Comparison of ENCODE assay signal across 24 cellular contexts in genomic region chr11:10664511-10664910, GRCh38. TPM values are rescaled to one million over a fixed set of nuclear protein-coding genes. Genes with fewer than 3 reads are reported as not detected.
DNase-seq lines count a peak whose midpoint lies in the region; ATAC-seq, FAIRE-seq and TF ChIP-seq lines count a peak whose summit lies in the region.
"Had no signal": no experiment of that assay in that cellular context is flagged by ENCODE, and none has a peak within 500 bp of the region (broad histone marks: within the 10 kb centered on the region; RNA-seq: fewer than 3 reads in every experiment).

No MANE protein-coding gene starts in this region.

- H2BK120ac ChIP-seq in IMR-90 (ENCODE audit: low read depth, low read length), result peak overlapping the region; percentile 97

- peaks cover 36 to 91% of the 10 kb centered on the region in 2 experiments for H3K79me1 ChIP-seq in IMR-90 (ENCODE audit: low read depth in 1 of 2, low read length in 2 of 2)

- POLR2A ChIA-PET in IMR-90 (lab: Charles Lee; ENCODE audit: unreplicated experiment) (no interaction called here), K562 (lab: Yijun Ruan, JAX) (interaction anchor here (0.6 kb wide), 1 partner anchor 1361 kb away, joined by 3 read pairs; no protein-coding TSS in a partner anchor)

- H4K20me1 ChIP-seq in IMR-90 (ENCODE audit: insufficient read depth, low read length) (0 out of 2 replicates have a peak, but pooled peaks cover 4% of the 10 kb centered on the region), K562 (replicated peaks; ENCODE audit: control insufficient read depth, insufficient read depth, low read length) (no peaks in the 10 kb centered on the region)

- H3K9ac ChIP-seq in IMR-90 (ENCODE audit: low read depth, low read length) (no peak overlapping the region), K562 (ENCODE audit: insufficient read depth in 1 of 2, low read depth in 2 of 2, low read length in 2 of 2) (no peak overlapping the region), muscle layer of colon (ENCODE audit: low read length) (no peak overlapping the region)

- CTCF ChIA-PET in IMR-90 (lab: Yijun Ruan, JAX), result no interaction called here
- CTCF ChIA-PET in K562 (lab: Yijun Ruan, JAX; ENCODE audit: low intra/inter-chr PET ratio), result no interaction called here

- H3K36me3 ChIP-seq in IMR-90 (ENCODE audit: control insufficient read depth, insufficient read depth, low read length), result peaks cover 16% of the 10 kb centered on the region; the same call in 1 of the 2 replicates
- H3K36me3 ChIP-seq in K562 (ENCODE audit: control insufficient read depth, insufficient read depth, low read length), result no peaks in the 10 kb centered on the region
- H3K36me3 ChIP-seq in muscle layer of colon (ENCODE audit: insufficient read depth, low read length), result peaks cover 4% of the 10 kb centered on the region
- no peaks in the 10 kb centered on the region for H3K36me3 ChIP-seq in transverse colon
- H3K36me3 ChIP-seq: neutrophil, prostate gland had no signal

- TF ChIP-seq EP300 in K562 (IDR thresholded peaks at IDR 0.05; ENCODE audit: low read length), result no peak
- TF ChIP-seq EP300 in transverse colon (IDR thresholded peaks at IDR 0.05; ENCODE audit: low read depth), result no peak

- TF ChIP-seq CTCF in IMR-90 (conservative IDR thresholded peaks at IDR 0.05; ENCODE audit: low read depth, low read length), result no peak
- TF ChIP-seq CTCF in K562 (IDR thresholded peaks at IDR 0.05 in 2 of 3, conservative IDR thresholded peaks at IDR 0.05 in 1 of 3; ENCODE audit: insufficient read depth in 2 of 3, low read depth in 1 of 3, low read length in 3 of 3), result no peak
- no peak for TF ChIP-seq CTCF in transverse colon (IDR thresholded peaks at IDR 0.05)

- intact Hi-C loops in IMR-90 (cut with micrococcal nuclease), result no loop called here
- intact Hi-C loops in K562 (cut with micrococcal nuclease), result no loop called here
- intact Hi-C loops in transverse colon (cut with DNase I; ENCODE audit: low total_unique reads), result no loop called here

- peak overlapping the region; percentile 67 for H3K4ac ChIP-seq in IMR-90 (ENCODE audit: low read depth, low read length)

- dilution Hi-C loops in IMR-90 (cut with HindIII; ENCODE audit: low sequenced_read_pairs, unreplicated experiment), result no loop called here

- H3K18ac ChIP-seq in IMR-90 (ENCODE audit: low read depth, low read length), result no peak overlapping the region; the same call in 1 of the 2 replicates

- DNase-seq in IMR-90 (no peak), K562 (ENCODE audit: extremely low read depth in 1 of 4, low spot score in 3 of 4) (peak in 2 of 4 experiments; percentile 35 to 56), transverse colon (no peak), NCI-H524 (lab: John Stamatoyannopoulos, UW) (no peak), SKM-1 (lab: John Stamatoyannopoulos, UW; ENCODE audit: unreplicated experiment) (no peak)
- DNase-seq: activated CD4-positive, alpha-beta memory T cell treated with anti-CD3 and anti-CD28 coated beads for 36 hours; activated CD4-positive, CD25-positive, alpha-beta regulatory T cell treated with anti-CD3 and anti-CD28 coated beads, Interleukin-2, amount 50 U/mL, for 72 hours; CD4-positive, alpha-beta memory T cell; DMS 273 treated with DMSO at 0.1 percent for 48 hours; endodermal cell; GOT3; KG1; naive B cell; NCI-H1417 treated with DMSO at 0.1 percent for 48 hours; NCI-H2081; NCI-H226; stimulated activated naive CD8-positive, alpha-beta T cell treated with anti-CD3 and anti-CD28 coated beads, Interleukin-15, Interleukin-2, amounts not matched to agents 100 U/mL and 50 U/mL, for 24 hours had no signal

- no CpG with 5 or more reads among the region's 1 CpG for whole genome bisulfite sequencing in IMR-90 (ENCODE audit: extremely low coverage in 2 of 2, insufficient read length in 1 of 2), 2 experiments
- 18% methylated on average over 1 of the region's 1 CpG for WGBS in K562 (ENCODE audit: insufficient coverage, low coverage, missing lambda C conversion rate)
- WGBS in transverse colon (ENCODE audit: low coverage in 1 of 2), 2 donors, result 75% methylated on average over 1 of the region's 1 CpG; no CpG with 5 or more reads in 1 of the 2 donors

- 0 out of 2 replicates have a peak overlapping the region, but pooled peaks have one; percentile 45 for H3K23ac ChIP-seq in IMR-90 (ENCODE audit: low read depth, low read length)

- ATAC-seq in IMR-90 (ENCODE audit: low read depth) (no peak), K562 (no peak), HG02981 (IDR thresholded peaks at IDR 0.05; ENCODE audit: unreplicated experiment) (no peak)
- ATAC-seq: activated naive CD4-positive, alpha-beta T cell treated with anti-CD3 and anti-CD28 coated beads, Interleukin-2, amount 50 U/mL, for 72 hours; activated T-helper 17 cell treated with anti-CD3 and anti-CD28 coated beads, Interleukin-2, amount 50 U/mL, for 72 hours; stimulated activated naive CD8-positive, alpha-beta T cell treated with anti-CD3 and anti-CD28 coated beads, Interleukin-15, Interleukin-2, amounts not matched to agents 100 U/mL and 50 U/mL, for 24 hours had no signal

- H3K4me1 ChIP-seq in IMR-90 (ENCODE audit: control insufficient read depth, insufficient read depth, low read length) (peaks cover 32% of the 10 kb centered on the region), K562 (replicated peaks in 1 of 2; ENCODE audit: control insufficient read depth in 2 of 2, insufficient read depth in 2 of 2, low read length in 2 of 2) (peaks cover 17 to 51% of the 10 kb centered on the region in 2 experiments), muscle layer of colon (ENCODE audit: insufficient read depth, low read length) (peaks cover 77% of the 10 kb centered on the region), transverse colon (peaks cover 11 to 54% (median 24%) of the 10 kb centered on the region in 4 donors)
- H3K4me1 ChIP-seq: prostate gland had no signal

- peak overlapping the region; percentile 53 for H3K14ac ChIP-seq in IMR-90 (replicated peaks; ENCODE audit: low read depth, low read length)

- H4K91ac ChIP-seq in IMR-90 (ENCODE audit: insufficient read depth, low read depth, low read length), result peak overlapping the region; percentile 92

- H3K4me2 ChIP-seq in IMR-90 (ENCODE audit: low read depth, low read length) (no peak overlapping the region), K562 (ENCODE audit: insufficient read depth, low read length) (no peak overlapping the region)

- H2BK20ac ChIP-seq in IMR-90 (ENCODE audit: low read depth, low read length), result peak overlapping the region; percentile 99; the same call in 1 of the 2 replicates

- H2AK5ac ChIP-seq in IMR-90 (ENCODE audit: low read depth, low read length), result peak overlapping the region; percentile 42

- H3K9me3 ChIP-seq in IMR-90 (ENCODE audit: control insufficient read depth, insufficient read depth, low read length) (no peaks in the 10 kb centered on the region), K562 (replicated peaks; ENCODE audit: control insufficient read depth, insufficient read depth, low read depth, low read length) (no peaks in the 10 kb centered on the region), muscle layer of colon (ENCODE audit: low read length) (no peaks in the 10 kb centered on the region), transverse colon (no peaks in the 10 kb centered on the region)
- H3K9me3 ChIP-seq: neutrophil, prostate gland had no signal

- H3K27me3 ChIP-seq in IMR-90 (ENCODE audit: control insufficient read depth, insufficient read depth, low read length), result no peaks in the 10 kb centered on the region
- H3K27me3 ChIP-seq in K562 (ENCODE audit: control insufficient read depth in 2 of 2, insufficient read depth in 2 of 2, low read length in 2 of 2), result no peaks in the 10 kb centered on the region
- no peaks in the 10 kb centered on the region for H3K27me3 ChIP-seq in muscle layer of colon (ENCODE audit: control insufficient read depth in 1 of 2, insufficient read depth in 2 of 2, low read length in 2 of 2)
- no peaks in the 10 kb centered on the region for H3K27me3 ChIP-seq in transverse colon
- H3K27me3 ChIP-seq: neutrophil had no signal

- H2BK15ac ChIP-seq in IMR-90 (ENCODE audit: low read depth, low read length), result peak overlapping the region; percentile 89; the same call in 2 of the 3 replicates

- H3K4me3 ChIP-seq in IMR-90 (ENCODE audit: insufficient read depth, low read depth, low read length) (no peak overlapping the region), K562 (no peak overlapping the region), muscle layer of colon (ENCODE audit: low read depth in 1 of 2, low read length in 2 of 2) (no peak overlapping the region), transverse colon (no peak overlapping the region)
- H3K4me3 ChIP-seq: prostate gland had no signal

- in situ Hi-C loops in IMR-90 (cut with MboI; ENCODE audit: low sequenced_read_pairs) (no loop called here), K562 (cut with MboI) (no loop called here), transverse colon (cut with MboI; ENCODE audit: low pct_ligation_motif_present in 1 of 4, low pct_unique_long_range_greater_than_20kb in 1 of 4, low sequenced_read_pairs in 3 of 4) (loop anchor here in 1 of 4 donors (10.0 kb wide), 1 partner anchor 260 kb away; no protein-coding TSS in a partner anchor)

- peak overlapping the region in 1 of 2 experiments; percentile 55; a peak in 1 of 4 replicates for H4K8ac ChIP-seq in IMR-90 (ENCODE audit: low read depth in 2 of 2, low read length in 2 of 2)

- H3K27ac ChIP-seq in IMR-90 (ENCODE audit: insufficient read depth, low read length) (no peak overlapping the region; the same call in 1 of the 2 replicates), K562 (ENCODE audit: extremely low read depth, low read depth, low read length) (no peak overlapping the region), muscle layer of colon (ENCODE audit: low read depth, low read length) (peak overlapping the region; percentile 4), transverse colon (peak overlapping the region; percentile 9 to 80 (median 50))
- H3K27ac ChIP-seq: neutrophil, prostate gland had no signal

- no peaks in the 10 kb centered on the region for H3K79me2 ChIP-seq in K562 (ENCODE audit: control insufficient read depth, insufficient read depth, low read length)

- FAIRE-seq in K562 (lab: Jason Lieb, UNC), result peak; percentile 15
- FAIRE-seq: islet of Langerhans had no signal

- H3K56ac ChIP-seq in IMR-90 (ENCODE audit: extremely low read depth, insufficient read depth, low read length), result no peak overlapping the region

- H2AFZ ChIP-seq in IMR-90 (replicated peaks; ENCODE audit: low read length, poor library complexity), result no peak overlapping the region
- peak overlapping the region; percentile 75 for H2AFZ ChIP-seq in K562 (ENCODE audit: low read depth, low read length)

- TF ChIP-seq POLR2A in IMR-90 (IDR thresholded peaks at IDR 0.05; ENCODE audit: low read depth, low read length) (no peak), K562 (conservative IDR thresholded peaks at IDR 0.05) (no peak), transverse colon (IDR thresholded peaks at IDR 0.05) (no peak)

- H2BK5ac ChIP-seq in IMR-90 (ENCODE audit: low read depth, low read length, poor library complexity, severe bottlenecking), result no peak overlapping the region

- H2AK9ac ChIP-seq in IMR-90 (replicated peaks; ENCODE audit: low read depth, low read length, poor library complexity), result no peak overlapping the region

- TF ChIP-seq RAD21 in IMR-90 (IDR thresholded peaks at IDR 0.05; ENCODE audit: low read length), result no peak
- no peak for TF ChIP-seq RAD21 in K562 (CRISPR knock-in tag; conservative IDR thresholded peaks at IDR 0.05 in 1 of 2, IDR thresholded peaks at IDR 0.05 in 1 of 2)

- BruUV-seq in IMR-90 (replicated peaks; lab: Mats Ljungman, UMichigan) (no TSS peak), K562 (replicated peaks; lab: Mats Ljungman, UMichigan) (no TSS peak)

- H4K5ac ChIP-seq in IMR-90 (ENCODE audit: low read depth, low read length), result 0 out of 2 replicates have a peak overlapping the region, but pooled peaks have one; percentile 4

- H3K9me1 ChIP-seq in IMR-90 (ENCODE audit: insufficient read depth, low read length), result peaks cover 58% of the 10 kb centered on the region
- H3K9me1 ChIP-seq in K562 (ENCODE audit: control insufficient read depth, insufficient read depth, low read length), result no peaks in the 10 kb centered on the region

RNA-seq across cellular contexts. Expression of gene IRAG1, which starts 29.0 kb away (rescaled TPM):
- 21.1 and 25.8 TPM in 2 replicates for total RNA-seq in IMR-90 (2012; rRNA removed)
- 17.6 and 19.4 TPM in 2 replicates for polyA plus RNA-seq in IMR-90 (2012; rRNA removed)
- polyA plus RNA-seq in IMR-90 (2012; cell fraction: cytosol; rRNA removed), result 8.5 and 8.6 TPM in 2 replicates
- polyA plus RNA-seq in IMR-90 (2012; cell fraction: nucleus; rRNA removed; ENCODE audit: low replicate concordance), result 37.6 and 104 TPM in 2 replicates
- 0.07 and 0.23 TPM in 2 replicates for total RNA-seq in K562 (2011; cell fraction: chromatin; rRNA removed; ENCODE audit: low replicate concordance)
- 0.17 and 0.26 TPM in 2 replicates for total RNA-seq in K562 (2011; cell fraction: nucleolus; rRNA removed)
- total RNA-seq in K562 (2011; cell fraction: nucleoplasm; rRNA removed), result 0.15 TPM in 2 replicates
- 0.04 TPM in 1 of 2 replicates, not detected in the other for total RNA-seq in K562 (2014; rRNA removed)
- 0.07 and 0.22 TPM in 2 replicates for total RNA-seq in K562 (2014; rRNA removed; fragmentation: Illumina TruSeq; extraction: Trizol)
- 0.08 and 0.11 TPM in 2 replicates for total RNA-seq in K562 (2015; rRNA removed; fragmentation: Illumina TruSeq; extraction: Trizol)
- total RNA-seq in K562 (2021), result 0.22 and 0.27 TPM in 2 replicates
- 0.11 and 0.14 TPM in 2 replicates for polyA plus RNA-seq in K562 (2011; rRNA removed)
- 0.10 and 0.16 TPM in 2 replicates for polyA plus RNA-seq in K562 (2011; cell fraction: cytosol; rRNA removed)
- polyA plus RNA-seq in K562 (2011; cell fraction: nucleus; rRNA removed), result 0.10 TPM in 2 replicates
- polyA plus RNA-seq in K562 (2012), result 0.08 and 0.15 TPM in 2 replicates
- polyA plus RNA-seq in K562 (2014; fragmentation: Illumina TruSeq; extraction: Trizol), result 0.07 and 0.10 TPM in 2 replicates
- polyA plus RNA-seq in K562 (2014; fragmentation: Nextera tagmentation; extraction: Ambion mirVana), result under 1 TPM; 0.01 TPM
- polyA plus RNA-seq in K562 (2014; rRNA removed), result 0.01 TPM in 1 of 2 replicates, not detected in the other
- 0.07 and 0.45 TPM in 2 replicates for polyA minus RNA-seq in K562 (2011; rRNA and poly(A)+ RNA removed)
- not detected in 2 replicates for polyA minus RNA-seq in K562 (2011; cell fraction: cytosol; rRNA and poly(A)+ RNA removed)
- polyA minus RNA-seq in K562 (2011; cell fraction: nucleus; rRNA and poly(A)+ RNA removed), result under 0.01 and 0.11 TPM in 2 replicates
- 10 to 100 TPM; 19.4 to 48.8 (median 24.9) TPM for total RNA-seq in transverse colon
- total RNA-seq: activated CD4-positive, alpha-beta memory T cell treated with anti-CD3 and anti-CD28 coated beads for 36 hours; activated naive CD4-positive, alpha-beta T cell treated with anti-CD3 and anti-CD28 coated beads, Interleukin-2, amount 50 U/mL, for 72 hours; CD4-positive, alpha-beta memory T cell had no signal
- polyA plus RNA-seq: CD4-positive, alpha-beta memory T cell had no signal

Comparison
In these comparisons a context has a peak if more than half of its experiments do, and no peak if none do; other contexts are left out.
1. H3K27ac ChIP-seq: peak in muscle layer of colon (single experiment) and transverse colon (4 of 4); none in IMR-90 (single experiment) and K562 (single experiment).
2. RNA of gene IRAG1, which starts 29.0 kb away (total RNA-seq): 19.4 to 48.8 TPM in transverse colon and 21.1 to 25.8 TPM in IMR-90; 0.04 to 0.27 TPM in K562; every median in the first group is over 10 times any median in the second.